In genomic region chr15:31511707-31512310, GRCh38 we compare ENCODE assay signal across 14 cellular contexts.
A peak's percentile ranks its signal among the peaks of the same experiment; 100 is the strongest.
DNase-seq lines count a peak whose midpoint lies in the region; ATAC-seq, FAIRE-seq and TF ChIP-seq lines count a peak whose summit lies in the region.
"Had no signal": no experiment of that assay in that cellular context is flagged by ENCODE, and none has a peak within 500 bp of the region (broad histone marks: within the 10 kb centered on the region; RNA-seq: fewer than 3 reads in every experiment).

No MANE protein-coding gene starts in this region.

- peaks cover 9 to 36% (median 18%) of the 10 kb centered on the region in 7 donors for H3K4me1 Mint-ChIP-seq in naive thymus-derived CD4-positive, alpha-beta T cell
- peaks cover 46% of the 10 kb centered on the region for H3K4me1 Mint-ChIP-seq in stimulated activated naive CD8-positive, alpha-beta T cell treated with anti-CD3 and anti-CD28 coated beads, Interleukin-15, amount 100 ng/mL, for 72 hours

- H3K4me3 ChIP-seq in naive thymus-derived CD4-positive, alpha-beta T cell (ENCODE audit: low read length), result no peak overlapping the region
- H3K4me3 ChIP-seq: A549, adrenal gland, heart right ventricle, thoracic aorta had no signal

- POLR2A ChIA-PET in naive thymus-derived CD4-positive, alpha-beta T cell (lab: Charles Lee), result no interaction called here

- H3K4me1 ChIP-seq in naive thymus-derived CD4-positive, alpha-beta T cell (ENCODE audit: control insufficient read depth in 2 of 2, insufficient read depth in 2 of 2, low read length in 2 of 2), result peaks cover 6 to 10% of the 10 kb centered on the region in 2 donors
- H3K4me1 ChIP-seq: A549, adrenal gland had no signal

- H3K36me3 ChIP-seq in naive thymus-derived CD4-positive, alpha-beta T cell (ENCODE audit: control insufficient read depth in 2 of 3, insufficient read depth in 3 of 3, low read length in 3 of 3), result no peaks in the 10 kb centered on the region
- H3K36me3 ChIP-seq: adrenal gland, heart right ventricle, thoracic aorta had no signal

- no peak for TF ChIP-seq POLR2A in GM12891 (IDR thresholded peaks at IDR 0.05; ENCODE audit: low read depth, low read length)

- no peaks in the 10 kb centered on the region for H3K9me3 ChIP-seq in naive thymus-derived CD4-positive, alpha-beta T cell (ENCODE audit: control insufficient read depth in 2 of 3, low read length in 3 of 3)
- H3K9me3 ChIP-seq: adrenal gland, heart right ventricle, SK-N-SH, thoracic aorta had no signal

- FAIRE-seq in GM12891 (lab: Jason Lieb, UNC), result no peak
- FAIRE-seq: A549 had no signal

- H3K27me3 Mint-ChIP-seq in naive thymus-derived CD4-positive, alpha-beta T cell, result peaks cover 0 to 11% (median 5%) of the 10 kb centered on the region in 5 donors
- H3K27me3 Mint-ChIP-seq in stimulated activated naive CD8-positive, alpha-beta T cell treated with anti-CD3 and anti-CD28 coated beads, Interleukin-15, amount 100 ng/mL, for 72 hours, result peaks cover 57% of the 10 kb centered on the region

- H3K4me3 Mint-ChIP-seq in naive thymus-derived CD4-positive, alpha-beta T cell, result peak overlapping the region in 2 of 10 donors; percentile 33 to 67
- peak overlapping the region; percentile 61 to 62 for H3K4me3 Mint-ChIP-seq in stimulated activated naive CD8-positive, alpha-beta T cell treated with anti-CD3 and anti-CD28 coated beads, Interleukin-15, amount 100 ng/mL, for 72 hours

- intact Hi-C loops in naive thymus-derived CD4-positive, alpha-beta T cell (cut with micrococcal nuclease), result loop anchor here (2.0 to 10.0 kb wide), 2 partner anchors 63 to 77 kb away; no protein-coding TSS in a partner anchor

- no peak overlapping the region for H3K27ac ChIP-seq in naive thymus-derived CD4-positive, alpha-beta T cell (ENCODE audit: low read depth, low read length)
- H3K27ac ChIP-seq: A549, adrenal gland, heart right ventricle, thoracic aorta had no signal

- no peaks in the 10 kb centered on the region for H3K27me3 ChIP-seq in naive thymus-derived CD4-positive, alpha-beta T cell (ENCODE audit: control insufficient read depth in 2 of 2, insufficient read depth in 2 of 2, low read length in 2 of 2)
- H3K27me3 ChIP-seq: adrenal gland, heart right ventricle had no signal

- peak; percentile 75 for ATAC-seq in naive thymus-derived CD4-positive, alpha-beta T cell
- ATAC-seq in stimulated activated naive CD8-positive, alpha-beta T cell treated with anti-CD3 and anti-CD28 coated beads, Interleukin-15, amount 100 ng/mL, for 72 hours, result peak; percentile 85
- ATAC-seq: A549, heart right ventricle had no signal

- H3K27ac Mint-ChIP-seq in naive thymus-derived CD4-positive, alpha-beta T cell, result peak overlapping the region in 4 of 9 donors; percentile 19 to 77 (median 31)
- no peak overlapping the region for H3K27ac Mint-ChIP-seq in stimulated activated naive CD8-positive, alpha-beta T cell treated with anti-CD3 and anti-CD28 coated beads, Interleukin-15, amount 100 ng/mL, for 72 hours

- H3K36me3 Mint-ChIP-seq in naive thymus-derived CD4-positive, alpha-beta T cell, result peaks cover 0 to 16% (median 0%) of the 10 kb centered on the region in 5 donors

- CTCF ChIA-PET in naive thymus-derived CD4-positive, alpha-beta T cell (lab: Charles Lee), result no interaction called here

- DNase-seq in activated T-cell treated with anti-CD3 and anti-CD28 coated beads for 24 hours (ENCODE audit: low read depth) (peak; percentile 28), HT-29 (ENCODE audit: low spot score) (no peak), GM12891 (ENCODE audit: insufficient read length, low spot score) (no peak), amygdala (lab: John Stamatoyannopoulos, UW) (no peak)
- DNase-seq in activated T-cell treated with anti-CD3 and anti-CD28 coated beads, Interleukin-2, amount 50 U/mL, for 1 hour, result no peak
- peak; percentile 18 for DNase-seq in activated effector memory CD4-positive, alpha-beta T cell treated with Interleukin-2 at 50 U/mL for 16 hours
- peak in 5 of 9 donors; percentile 14 to 62 (median 51) for DNase-seq in naive thymus-derived CD4-positive, alpha-beta T cell
- peak; percentile 59 to 76 for DNase-seq in stimulated activated naive CD8-positive, alpha-beta T cell treated with anti-CD3 and anti-CD28 coated beads, Interleukin-15, amount 100 ng/mL, for 72 hours
- DNase-seq: heart right ventricle, MM.1S, SK-N-SH had no signal

- peaks cover 0 to 12% (median 2%) of the 10 kb centered on the region in 11 donors for H3K9me3 Mint-ChIP-seq in naive thymus-derived CD4-positive, alpha-beta T cell
- H3K9me3 Mint-ChIP-seq in stimulated activated naive CD8-positive, alpha-beta T cell treated with anti-CD3 and anti-CD28 coated beads, Interleukin-15, amount 100 ng/mL, for 72 hours, result peaks cover 10 to 17% of the 10 kb centered on the region in 2 donors

TF ChIP-seq in GM12891, 5 proteins besides CTCF, POLR2A, EP300 and RAD21:
- no peak for TF ChIP-seq TAF1 (IDR thresholded peaks at IDR 0.05; ENCODE audit: low read depth, low read length)
- no peak for TF ChIP-seq PAX5 (IDR thresholded peaks at IDR 0.05; ENCODE audit: insufficient read depth, low read length, severe bottlenecking)
- no peak for TF ChIP-seq SPI1 (IDR thresholded peaks at IDR 0.05; ENCODE audit: low read depth, low read length)
- TF ChIP-seq POU2F2 (IDR thresholded peaks at IDR 0.05; ENCODE audit: low read depth, low read length), result no peak
- no peak for TF ChIP-seq POLR2AphosphoS5 (IDR thresholded peaks at IDR 0.05; ENCODE audit: low read depth, low read length)

Comparison
In these comparisons a context has a peak if more than half of its experiments do, and no peak if none do; other contexts are left out.
1. DNase-seq: peak in activated T-cell treated with anti-CD3 and anti-CD28 coated beads for 24 hours (single experiment), activated effector memory CD4-positive, alpha-beta T cell treated with Interleukin-2 at 50 U/mL for 16 hours (single experiment), naive thymus-derived CD4-positive, alpha-beta T cell (5 of 9) and stimulated activated naive CD8-positive, alpha-beta T cell treated with anti-CD3 and anti-CD28 coated beads, Interleukin-15, amount 100 ng/mL, for 72 hours (2 of 2); none in activated T-cell treated with anti-CD3 and anti-CD28 coated beads, Interleukin-2, amount 50 U/mL, for 1 hour (single experiment), HT-29 (single experiment), GM12891 (single experiment) and amygdala (0 of 56).